Comparison of ENCODE assay signal across 1 cellular context in genomic region chr9:99819484-99820329, GRCh38.
TF ChIP-seq lines count a peak whose summit lies in the region.

No MANE protein-coding gene starts in this region.

TF ChIP-seq in HepG2, 621 proteins besides CTCF, POLR2A, EP300 and RAD21 (continued from another document and continues in another):
- TF ChIP-seq ZHX1 (CRISPR knock-in tag; IDR thresholded peaks at IDR 0.05; ENCODE audit: low read depth) = 0 out of 2 replicates have a peak, but pooled peaks have one; percentile 20
- TF ChIP-seq ZNF83 (CRISPR knock-in tag; IDR thresholded peaks at IDR 0.05; ENCODE audit: borderline replicate concordance) = 0 out of 2 replicates have a peak, but pooled peaks have one; percentile 67
- TF ChIP-seq POLR2G (IDR thresholded peaks at IDR 0.05; ENCODE audit: low read depth, low read length) = peak; percentile 92
- TF ChIP-seq ZBTB7A (CRISPR knock-in tag; IDR thresholded peaks at IDR 0.05) = peak; percentile 7; the same call in 1 of the 2 replicates
- 0 out of 2 replicates have a peak, but pooled peaks have one; percentile 16 for TF ChIP-seq KLF11 (CRISPR knock-in tag; IDR thresholded peaks at IDR 0.05)
- peak; percentile 99 for TF ChIP-seq HNRNPLL (IDR thresholded peaks at IDR 0.05; ENCODE audit: low read depth, low read length, poor library complexity, severe bottlenecking)
- 0 out of 2 replicates have a peak, but pooled peaks have one; percentile 15 for TF ChIP-seq ZBTB1 (CRISPR knock-in tag; IDR thresholded peaks at IDR 0.05; ENCODE audit: borderline replicate concordance)
- peak in 1 of 2 experiments; percentile 59; a peak in 3 of 4 replicates for TF ChIP-seq HMGXB4 (CRISPR knock-in tag; IDR thresholded peaks at IDR 0.05; ENCODE audit: borderline replicate concordance in 1 of 2, low read depth in 1 of 2)
- TF ChIP-seq SMAD1 (CRISPR knock-in tag; IDR thresholded peaks at IDR 0.05; ENCODE audit: borderline replicate concordance, low read depth) = peak; percentile 84
- TF ChIP-seq ESRRA (CRISPR knock-in tag; IDR thresholded peaks at IDR 0.05; ENCODE audit: low read depth) = 0 out of 2 replicates have a peak, but pooled peaks have one; percentile 39
- TF ChIP-seq SP2 (CRISPR knock-in tag; IDR thresholded peaks at IDR 0.05) = no peak
- TF ChIP-seq ZNF367 (CRISPR knock-in tag; IDR thresholded peaks at IDR 0.05; ENCODE audit: borderline replicate concordance) = no peak
- no peak for TF ChIP-seq GABPA (IDR thresholded peaks at IDR 0.05; ENCODE audit: low read depth, low read length)
- peak; percentile 25; the same call in 1 of the 2 replicates for TF ChIP-seq GABPA (CRISPR knock-in tag; IDR thresholded peaks at IDR 0.05; ENCODE audit: low read depth)
- TF ChIP-seq, protein P1, sequence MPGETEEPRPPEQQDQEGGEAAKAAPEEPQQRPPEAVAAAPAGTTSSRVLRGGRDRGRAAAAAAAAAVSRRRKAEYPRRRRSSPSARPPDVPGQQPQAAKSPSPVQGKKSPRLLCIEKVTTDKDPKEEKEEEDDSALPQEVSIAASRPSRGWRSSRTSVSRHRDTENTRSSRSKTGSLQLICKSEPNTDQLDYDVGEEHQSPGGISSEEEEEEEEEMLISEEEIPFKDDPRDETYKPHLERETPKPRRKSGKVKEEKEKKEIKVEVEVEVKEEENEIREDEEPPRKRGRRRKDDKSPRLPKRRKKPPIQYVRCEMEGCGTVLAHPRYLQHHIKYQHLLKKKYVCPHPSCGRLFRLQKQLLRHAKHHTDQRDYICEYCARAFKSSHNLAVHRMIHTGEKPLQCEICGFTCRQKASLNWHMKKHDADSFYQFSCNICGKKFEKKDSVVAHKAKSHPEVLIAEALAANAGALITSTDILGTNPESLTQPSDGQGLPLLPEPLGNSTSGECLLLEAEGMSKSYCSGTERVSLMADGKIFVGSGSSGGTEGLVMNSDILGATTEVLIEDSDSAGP (CRISPR knock-in tag; IDR thresholded peaks at IDR 0.05; ENCODE audit: borderline replicate concordance) = peak; percentile 82
- TF ChIP-seq ZNF691 (CRISPR knock-in tag; IDR thresholded peaks at IDR 0.05; ENCODE audit: borderline replicate concordance, low read depth) = peak; percentile 45; the same call in 1 of the 2 replicates
- TF ChIP-seq PPARG (CRISPR knock-in tag; conservative IDR thresholded peaks at IDR 0.05) = 0 out of 2 replicates have a peak, but pooled peaks have one; percentile 21
- peak; percentile 70 for TF ChIP-seq MAX (IDR thresholded peaks at IDR 0.05)
- 0 out of 2 replicates have a peak, but pooled peaks have one; percentile 51 for TF ChIP-seq ZNF160 (CRISPR knock-in tag; IDR thresholded peaks at IDR 0.05)
- TF ChIP-seq ZZZ3 (CRISPR knock-in tag; IDR thresholded peaks at IDR 0.05; ENCODE audit: borderline replicate concordance) = no peak; the same call in 1 of the 2 replicates
- TF ChIP-seq ZBTB25 (CRISPR knock-in tag; IDR thresholded peaks at IDR 0.05) = peak; percentile 74; the same call in 1 of the 2 replicates
- TF ChIP-seq, protein P2, sequence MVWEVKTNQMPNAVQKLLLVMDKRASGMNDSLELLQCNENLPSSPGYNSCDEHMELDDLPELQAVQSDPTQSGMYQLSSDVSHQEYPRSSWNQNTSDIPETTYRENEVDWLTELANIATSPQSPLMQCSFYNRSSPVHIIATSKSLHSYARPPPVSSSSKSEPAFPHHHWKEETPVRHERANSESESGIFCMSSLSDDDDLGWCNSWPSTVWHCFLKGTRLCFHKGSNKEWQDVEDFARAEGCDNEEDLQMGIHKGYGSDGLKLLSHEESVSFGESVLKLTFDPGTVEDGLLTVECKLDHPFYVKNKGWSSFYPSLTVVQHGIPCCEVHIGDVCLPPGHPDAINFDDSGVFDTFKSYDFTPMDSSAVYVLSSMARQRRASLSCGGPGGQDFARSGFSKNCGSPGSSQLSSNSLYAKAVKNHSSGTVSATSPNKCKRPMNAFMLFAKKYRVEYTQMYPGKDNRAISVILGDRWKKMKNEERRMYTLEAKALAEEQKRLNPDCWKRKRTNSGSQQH (CRISPR knock-in tag; IDR thresholded peaks at IDR 0.05; ENCODE audit: low read depth) = 0 out of 2 replicates have a peak, but pooled peaks have one; percentile 19
- TF ChIP-seq THRA (CRISPR knock-in tag; IDR thresholded peaks at IDR 0.05; ENCODE audit: borderline replicate concordance) = peak; percentile 69; the same call in 1 of the 2 replicates
- 0 out of 2 replicates have a peak, but pooled peaks have one; percentile 20 for TF ChIP-seq ZFP90 (CRISPR knock-in tag; IDR thresholded peaks at IDR 0.05; ENCODE audit: borderline replicate concordance)
- peak; percentile 93 for TF ChIP-seq YY1 (IDR thresholded peaks at IDR 0.05; ENCODE audit: insufficient read depth, insufficient replicate concordance, low read depth, low read length)
- 0 out of 2 replicates have a peak, but pooled peaks have one; percentile 16 for TF ChIP-seq ZSCAN12 (CRISPR knock-in tag; IDR thresholded peaks at IDR 0.05)
- TF ChIP-seq CEBPG (CRISPR knock-in tag; IDR thresholded peaks at IDR 0.05) = 0 out of 2 replicates have a peak, but pooled peaks have one; percentile 32
- TF ChIP-seq KMT2B (CRISPR knock-in tag; IDR thresholded peaks at IDR 0.05) = peak; percentile 64
- peak; percentile 62; the same call in 1 of the 2 replicates for TF ChIP-seq PRDM15 (CRISPR knock-in tag; IDR thresholded peaks at IDR 0.05)
